Comparison of ENCODE assay signal across 8 cellular contexts in the genomic region with DNA sequence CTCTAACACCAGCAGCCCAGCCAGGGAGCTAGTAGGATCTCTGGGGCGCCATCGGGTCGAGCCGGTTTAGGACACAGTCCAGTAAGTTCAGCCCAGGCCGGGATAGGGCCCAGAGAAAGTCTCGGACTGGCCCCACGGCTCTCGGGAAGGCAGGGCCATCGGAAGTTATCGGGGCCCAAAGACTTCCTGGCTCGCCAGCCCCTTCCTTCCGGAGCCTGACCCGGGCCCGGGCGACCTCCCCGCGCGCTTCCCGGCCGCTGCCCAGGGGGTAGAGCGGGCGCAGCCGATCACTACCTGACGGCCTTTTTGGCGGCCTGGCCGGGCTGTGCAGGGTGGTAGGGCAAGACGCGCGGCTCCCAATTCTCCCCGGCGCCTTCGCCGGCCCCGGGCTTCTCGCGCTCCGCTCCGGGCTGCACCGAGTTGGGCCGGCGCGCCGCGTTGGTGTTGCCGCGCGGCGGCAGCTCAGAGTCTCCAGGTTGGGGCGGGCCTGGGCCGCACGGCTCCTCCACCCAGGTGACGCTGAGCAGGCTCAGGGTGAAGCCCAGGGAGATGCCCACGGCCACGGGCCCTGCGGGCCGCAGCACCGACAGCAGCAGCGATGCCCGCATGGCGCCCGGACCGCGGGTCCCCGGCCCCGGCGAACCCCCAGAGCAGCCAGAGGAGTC. TPM values are rescaled to one million over a fixed set of nuclear protein-coding genes. Genes with fewer than 3 reads are reported as not detected.
DNase-seq lines count a peak whose midpoint lies in the region; ATAC-seq and TF ChIP-seq lines count a peak whose summit lies in the region.

No MANE protein-coding gene starts in this region.

- H3K36me3 ChIP-seq in NT2/D1 (ENCODE audit: insufficient read depth, insufficient read length, low read length): peaks cover 40% of the 10 kb centered on the region

- H3K27me3 ChIP-seq in NT2/D1 (ENCODE audit: insufficient read depth, insufficient read length): peaks cover 32% of the 10 kb centered on the region

- H3K4me3 ChIP-seq in AG10803 (ENCODE audit: low read length) (peak overlapping the region; percentile 71), NT2/D1 (ENCODE audit: insufficient read length, low read depth) (peak overlapping the region; percentile 88)

- H3K27me3 Mint-ChIP-seq in type B pancreatic cell: peaks cover 5% of the 10 kb centered on the region

- H3K9me3 ChIP-seq in NT2/D1 (ENCODE audit: insufficient read depth, low read length): no peaks in the 10 kb centered on the region

- peaks cover 20% of the 10 kb centered on the region for H3K4me1 ChIP-seq in NT2/D1 (ENCODE audit: insufficient read depth, insufficient read length)

- H3K36me3 Mint-ChIP-seq in type B pancreatic cell: peaks cover 3% of the 10 kb centered on the region

- peak overlapping the region; percentile 88 for H3K4me3 Mint-ChIP-seq in type B pancreatic cell

- DNase-seq in AG10803 (ENCODE audit: low read depth) (peak; percentile 25), NT2/D1 (ENCODE audit: low read depth, low spot score) (no peak), cortex of kidney (lab: John Stamatoyannopoulos, UW) (peak; percentile 49), lung microvascular endothelial cell (ENCODE audit: low read depth in 2 of 2) (peak; percentile 5 to 15), type B pancreatic cell (ENCODE audit: extremely low spot score, unreplicated experiment) (no peak), NCI-H187 (lab: John Stamatoyannopoulos, UW) (no peak)

- ATAC-seq in GM18502 (IDR thresholded peaks at IDR 0.05; ENCODE audit: poor library complexity, unreplicated experiment): peak; percentile 45
- ATAC-seq in HG02840 (IDR thresholded peaks at IDR 0.05; ENCODE audit: low FRiP score, unreplicated experiment): peak; percentile 33

- no peaks in the 10 kb centered on the region for H3K9me3 Mint-ChIP-seq in type B pancreatic cell

- peaks cover 18% of the 10 kb centered on the region for H3K4me1 Mint-ChIP-seq in type B pancreatic cell (ENCODE audit: unreplicated experiment)

- no peak for TF ChIP-seq CTCF in AG10803 (conservative IDR thresholded peaks at IDR 0.05; ENCODE audit: low read length)
- TF ChIP-seq CTCF in type B pancreatic cell (conservative IDR thresholded peaks at IDR 0.05): no peak

- H3K9ac ChIP-seq in NT2/D1 (ENCODE audit: insufficient read length, low read depth): peak overlapping the region; percentile 95

- H3K27ac Mint-ChIP-seq in type B pancreatic cell: peak overlapping the region; percentile 87

RNA-seq across cellular contexts. Expression of gene CHPF, which starts 0.5 kb away (rescaled TPM):
- total RNA-seq in lung microvascular endothelial cell: 0.40 and 0.44 TPM in 2 replicates
- total RNA-seq in type B pancreatic cell (ENCODE audit: low replicate concordance): 47.5 and 73.7 TPM in 2 replicates

RNA-seq across cellular contexts. Expression of gene TMEM198, which starts 0.8 kb away (rescaled TPM):
- total RNA-seq in lung microvascular endothelial cell (not detected in 2 replicates), type B pancreatic cell (ENCODE audit: low replicate concordance) (7.8 and 9.7 TPM in 2 replicates)

RNA-seq across cellular contexts. Expression of gene OBSL1, which starts 28.3 kb away (rescaled TPM):
- 13.9 and 28.6 TPM in 2 replicates for total RNA-seq in lung microvascular endothelial cell
- 118 and 197 TPM in 2 replicates for total RNA-seq in type B pancreatic cell (ENCODE audit: low replicate concordance)

RNA-seq across cellular contexts. Expression of gene ASIC4, which starts 28.8 kb away (rescaled TPM):
- total RNA-seq in lung microvascular endothelial cell (not detected in 2 replicates), type B pancreatic cell (ENCODE audit: low replicate concordance) (0.79 and 0.99 TPM in 2 replicates)

RNA-seq across cellular contexts. Expression of gene INHA, which starts 29.0 kb away (rescaled TPM):
- total RNA-seq in lung microvascular endothelial cell: not detected in 2 replicates
- total RNA-seq in type B pancreatic cell (ENCODE audit: low replicate concordance): 1.2 and 1.3 TPM in 2 replicates

Comparison
In these comparisons a context has a peak if more than half of its experiments do, and no peak if none do; other contexts are left out.
1. DNase-seq: peak in AG10803 (single experiment), cortex of kidney (single experiment) and lung microvascular endothelial cell (2 of 2); none in NT2/D1 (single experiment), type B pancreatic cell (single experiment) and NCI-H187 (0 of 2).
2. RNA of gene CHPF, which starts 0.5 kb away (total RNA-seq): 47.5 to 73.7 TPM in type B pancreatic cell; 0.40 to 0.44 TPM in lung microvascular endothelial cell; every median in the first group is over 10 times any median in the second.